ENCODE assay signal across 8 cellular contexts in genomic region chr15:75274509-75275107, GRCh38. TPM values are rescaled to one million over a fixed set of nuclear protein-coding genes. Genes with fewer than 3 reads are reported as not detected.
A peak's percentile ranks its signal among the peaks of the same experiment; 100 is the strongest.
DNase-seq lines count a peak whose midpoint lies in the region; ATAC-seq and TF ChIP-seq lines count a peak whose summit lies in the region.
"Not testable (repeated sequence)": the region's sequence is repeated elsewhere in the genome, so short reads cannot be mapped to it uniquely, and the experiment has no call there.

No MANE protein-coding gene starts in this region.

- H3K36me3 Mint-ChIP-seq in effector memory CD8-positive, alpha-beta T cell (ENCODE audit: insufficient read depth): not testable (repeated sequence)

- H3K9me3 Mint-ChIP-seq in effector memory CD8-positive, alpha-beta T cell: not testable (repeated sequence)

- not testable (repeated sequence) for H3K27me3 ChIP-seq in liver (ENCODE audit: control insufficient read depth in 4 of 4, insufficient read depth in 4 of 4, low read length in 3 of 4); upper lobe of right lung

- WGBS in liver: 52% methylated on average over 5 of the region's 5 CpGs

- H3K27ac Mint-ChIP-seq in effector memory CD8-positive, alpha-beta T cell: not testable (repeated sequence)

- peak; percentile 54 for TF ChIP-seq CTCF in GM12872 (IDR thresholded peaks at IDR 0.05; ENCODE audit: insufficient read depth, low read depth, low read length)
- TF ChIP-seq CTCF in liver (IDR thresholded peaks at IDR 0.05; ENCODE audit: low read depth, low read length, missing input control): peak; percentile 35
- peak; percentile 67 for TF ChIP-seq CTCF in upper lobe of right lung (IDR thresholded peaks at IDR 0.05)

- not testable (repeated sequence) for H3K36me3 ChIP-seq in liver (ENCODE audit: control insufficient read depth in 4 of 4, insufficient read depth in 3 of 4, low read depth in 1 of 4, low read length in 3 of 4); upper lobe of right lung

- not testable (repeated sequence) for H3K4me3 ChIP-seq in liver (ENCODE audit: low read depth in 1 of 3, low read length in 3 of 3); upper lobe of right lung

- not testable (repeated sequence) for H3K9ac ChIP-seq in liver (ENCODE audit: low read depth in 1 of 2, low read length in 2 of 2)

- DNase-seq in SK-N-DZ (ENCODE audit: low spot score) (peak; percentile 56), upper lobe of right lung (peak; percentile 85)
- peak; percentile 88 to 89 for DNase-seq in activated T-cell treated with anti-CD3 and anti-CD28 coated beads, Interleukin-2, amount 50 U/mL, for 48 hours
- DNase-seq in effector memory CD8-positive, alpha-beta T cell: peak; percentile 54 to 78 (median 61)
- peak; percentile 56 for DNase-seq in stimulated activated CD4-positive, alpha-beta T cell treated with anti-CD3 and anti-CD28 coated beads, Interleukin-12 subunit alpha, Interleukin-12 subunit beta, amount 100 ng/mL, for 4 hours

- H3K27ac ChIP-seq in liver (ENCODE audit: low read depth in 1 of 2, low read length in 2 of 2); upper lobe of right lung: not testable (repeated sequence)

- ATAC-seq in HG02610 (IDR thresholded peaks at IDR 0.05; ENCODE audit: unreplicated experiment) (peak; percentile 88), upper lobe of right lung (peak; percentile 99)
- ATAC-seq in effector memory CD8-positive, alpha-beta T cell (replicated peaks): peak; percentile 69

- intact Hi-C loops in upper lobe of right lung (cut with DNase I): not testable (repeated sequence)

- not testable (repeated sequence) for H3K4me1 ChIP-seq in liver (ENCODE audit: control insufficient read depth in 4 of 4, insufficient read depth in 4 of 4, low read length in 3 of 4); upper lobe of right lung

- H3K9me3 ChIP-seq in liver (ENCODE audit: control insufficient read depth in 4 of 4, low read length in 3 of 4); upper lobe of right lung: not testable (repeated sequence)

- H3K4me1 Mint-ChIP-seq in effector memory CD8-positive, alpha-beta T cell (ENCODE audit: low read depth in 2 of 2): not testable (repeated sequence)

- TF ChIP-seq RAD21 in liver (IDR thresholded peaks at IDR 0.05): peak; percentile 61 to 69

- H3K27me3 Mint-ChIP-seq in effector memory CD8-positive, alpha-beta T cell: peaks cover 0 to 17% of the 10 kb centered on the region in 2 donors

- not testable (repeated sequence) for H3K4me3 Mint-ChIP-seq in effector memory CD8-positive, alpha-beta T cell

TF ChIP-seq in liver, 16 proteins besides CTCF, POLR2A, EP300 and RAD21:
- peak; percentile 43 to 67 for TF ChIP-seq HNF4A (conservative IDR thresholded peaks at IDR 0.05)
- peak; percentile 16 for TF ChIP-seq SP1 (IDR thresholded peaks at IDR 0.05)

RNA-seq across cellular contexts. Expression of gene GOLGA6D, which starts 8.0 kb away (rescaled TPM):
- not detected in 2 replicates for polyA plus RNA-seq in SK-N-DZ (2014; cell fraction: cytosol; rRNA removed)
- polyA plus RNA-seq in SK-N-DZ (2014; cell fraction: nucleus; rRNA removed): not detected in 2 replicates
- under 1 TPM; 0.05 to 0.08 TPM for total RNA-seq in liver
- under 1 TPM; 0.02 to 0.06 TPM for polyA plus RNA-seq in liver
- not detected for total RNA-seq in upper lobe of right lung

RNA-seq across cellular contexts. Expression of gene GOLGA6C, which starts 16.5 kb away (rescaled TPM):
- polyA plus RNA-seq in SK-N-DZ (2014; cell fraction: cytosol; rRNA removed): not detected in 2 replicates
- not detected in 2 replicates for polyA plus RNA-seq in SK-N-DZ (2014; cell fraction: nucleus; rRNA removed)
- total RNA-seq in liver: under 1 TPM in 1 of 2 donors, not detected in 1; 0.08 TPM
- polyA plus RNA-seq in liver: not detected
- total RNA-seq in upper lobe of right lung: not detected
